8 cellular contexts compared by ENCODE assay signal in the genomic region with DNA sequence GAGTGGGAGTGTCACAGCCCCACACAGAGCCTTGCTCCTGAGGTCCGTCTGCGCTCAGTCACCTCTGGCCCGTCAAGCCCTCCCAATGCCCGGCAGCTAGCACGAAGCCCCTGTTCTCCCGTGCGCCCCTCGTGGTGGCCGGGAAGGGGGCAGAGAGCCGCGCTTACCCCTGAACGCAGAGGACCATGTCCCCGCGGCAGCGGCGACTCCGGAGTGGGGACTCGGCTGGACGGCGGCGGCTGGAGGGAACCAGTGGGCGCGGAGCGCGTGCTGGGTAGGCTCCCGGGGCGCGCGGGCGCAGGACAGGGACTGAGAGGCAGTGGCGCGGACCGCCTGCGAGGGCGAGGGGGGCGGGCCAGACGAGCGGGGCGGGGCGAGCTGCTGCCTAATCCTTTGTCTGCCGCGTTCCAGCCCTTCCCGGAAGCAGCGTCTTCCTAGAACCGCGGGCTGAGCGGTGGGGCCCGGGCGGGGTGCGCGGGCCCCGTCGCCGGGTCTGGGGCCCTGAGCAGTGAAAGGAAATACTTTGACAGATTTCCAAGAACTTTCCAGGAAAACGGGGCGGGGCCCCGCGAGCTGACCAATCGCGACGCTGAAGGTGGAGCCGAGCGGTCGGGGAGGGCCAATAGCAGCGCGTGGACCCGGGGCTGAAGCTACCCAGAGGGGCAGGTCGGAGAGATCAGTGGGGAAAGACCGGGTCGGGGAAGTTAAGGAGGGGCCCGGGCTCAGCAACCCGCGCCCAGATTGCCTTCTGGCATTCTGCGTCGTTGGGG. TPM values are rescaled to one million over a fixed set of nuclear protein-coding genes. Genes with fewer than 3 reads are reported as not detected.
DNase-seq lines count a peak whose midpoint lies in the region; ATAC-seq and TF ChIP-seq lines count a peak whose summit lies in the region.

A gene with protein sequence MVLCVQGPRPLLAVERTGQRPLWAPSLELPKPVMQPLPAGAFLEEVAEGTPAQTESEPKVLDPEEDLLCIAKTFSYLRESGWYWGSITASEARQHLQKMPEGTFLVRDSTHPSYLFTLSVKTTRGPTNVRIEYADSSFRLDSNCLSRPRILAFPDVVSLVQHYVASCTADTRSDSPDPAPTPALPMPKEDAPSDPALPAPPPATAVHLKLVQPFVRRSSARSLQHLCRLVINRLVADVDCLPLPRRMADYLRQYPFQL (minus strand): TSS at position 311 of the 770 bp plus-strand sequence. CDS start 124 bp downstream, at position 187.

- H3K79me2 ChIP-seq in neural cell (replicated peaks; ENCODE audit: insufficient read depth, low read length): no peaks in the 10 kb centered on the region

- no peak for TF ChIP-seq RAD21 in neural cell (conservative IDR thresholded peaks at IDR 0.05)

- H3K36me3 ChIP-seq in KOPT-K1 (ENCODE audit: insufficient read depth, low read length) (peaks cover 48% of the 10 kb centered on the region), neural cell (ENCODE audit: insufficient read depth, low read length) (no peaks in the 10 kb centered on the region), stomach (peaks cover 17 to 20% (median 19%) of the 10 kb centered on the region in 4 donors)

- peaks cover 40 to 82% (median 76%) of the 10 kb centered on the region in 4 donors for H3K4me1 ChIP-seq in stomach

- 0 to 1% (median 0%) methylated on average over 44 to 75 of the region's 75 CpGs for WGBS in stomach, 5 donors

- TF ChIP-seq EP300 in neural cell (conservative IDR thresholded peaks at IDR 0.05; ENCODE audit: poor library complexity, severe bottlenecking) (no peak), stomach (IDR thresholded peaks at IDR 0.05) (no peak)

- H3K9me2 ChIP-seq in neural cell (ENCODE audit: insufficient read depth, low read length): no peaks in the 10 kb centered on the region

- H3K27ac ChIP-seq in KOPT-K1 (ENCODE audit: low read depth, low read length, poor library complexity, severe bottlenecking): peak within 1 kb of the TSS; percentile 100
- H3K27ac ChIP-seq in neural cell (ENCODE audit: low read length): no peak within 1 kb of the TSS
- peak within 1 kb of the TSS; percentile 87 to 97 (median 91) for H3K27ac ChIP-seq in stomach

- H4K20me1 ChIP-seq in neural cell (ENCODE audit: insufficient read depth): no peaks in the 10 kb centered on the region

- H3F3A ChIP-seq in neural cell (ENCODE audit: insufficient read depth, low read length, poor library complexity, severe bottlenecking): peaks cover 5% of the 10 kb centered on the region

- peaks cover 14% of the 10 kb centered on the region for H3K27me3 ChIP-seq in neural cell (ENCODE audit: insufficient read depth, low read depth, low read length)
- no peaks in the 10 kb centered on the region for H3K27me3 ChIP-seq in stomach

- TF ChIP-seq POLR2A in stomach (IDR thresholded peaks at IDR 0.05): peak in 1 of 4 donors; percentile 46

- DNase-seq in ELR (ENCODE audit: low read depth): peak; percentile 91
- peak; percentile 86 to 89 for DNase-seq in SHP77 (lab: John Stamatoyannopoulos, UW)
- DNase-seq in activated T-helper 9 cell treated with anti-CD3 and anti-CD28 coated beads, Interleukin-2, amount 50 U/mL, for 16 hours (ENCODE audit: low read depth): peak; percentile 93
- DNase-seq in fibroblast of the aortic adventitia (ENCODE audit: low read depth): peak; percentile 96
- peak; percentile 94 for DNase-seq in stomach

- TF ChIP-seq CTCF in fibroblast of the aortic adventitia (IDR thresholded peaks at IDR 0.05; ENCODE audit: insufficient read depth, low read length) (peak; percentile 58), neural cell (IDR thresholded peaks at IDR 0.05; ENCODE audit: poor library complexity, severe bottlenecking) (peak; percentile 70), stomach (IDR thresholded peaks at IDR 0.05) (peak in 2 of 7 experiments; percentile 5 to 8)

- peak within 1 kb of the TSS; percentile 31 for H3K9ac ChIP-seq in neural cell (ENCODE audit: low read length)

- peaks cover 13% of the 10 kb centered on the region for H3K9me3 ChIP-seq in KOPT-K1 (ENCODE audit: insufficient read depth, low read length, poor library complexity, severe bottlenecking)
- no peaks in the 10 kb centered on the region for H3K9me3 ChIP-seq in neural cell (ENCODE audit: low read length)
- H3K9me3 ChIP-seq in stomach: no peaks in the 10 kb centered on the region

- peak within 1 kb of the TSS; percentile 58 for H3K4me2 ChIP-seq in neural cell (ENCODE audit: low read length)

- peak within 1 kb of the TSS; percentile 27 for H2AFZ ChIP-seq in neural cell (ENCODE audit: low read depth, low read length)

- H3K4me3 ChIP-seq in fibroblast of the aortic adventitia (ENCODE audit: low read depth, low read length): peak within 1 kb of the TSS; percentile 85
- peak within 1 kb of the TSS; percentile 79 for H3K4me3 ChIP-seq in neural cell (ENCODE audit: low read length)
- peak within 1 kb of the TSS; percentile 59 to 83 (median 71) for H3K4me3 ChIP-seq in stomach

- intact Hi-C loops in stomach (cut with DNase I; ENCODE audit: low total_unique reads): loop anchor here (5.0 kb wide), 1 partner anchor 39 kb away; no protein-coding TSS in a partner anchor

- ATAC-seq in GM21786 (IDR thresholded peaks at IDR 0.05; ENCODE audit: unreplicated experiment): peak; percentile 71

TF ChIP-seq in neural cell, 6 proteins besides CTCF, POLR2A, EP300 and RAD21:
- TF ChIP-seq MXI1 (conservative IDR thresholded peaks at IDR 0.05; ENCODE audit: poor library complexity, severe bottlenecking): peak; percentile 64
- no peak for TF ChIP-seq SMC3 (conservative IDR thresholded peaks at IDR 0.05; ENCODE audit: poor library complexity)
- TF ChIP-seq TAF1 (IDR thresholded peaks at IDR 0.05; ENCODE audit: low read depth): no peak

RNA-seq across cellular contexts. Expression of the gene that starts here (rescaled TPM):
- 0.98 and 1.4 TPM in 2 replicates for total RNA-seq in fibroblast of the aortic adventitia (ENCODE audit: low replicate concordance)
- polyA plus RNA-seq in neural cell: not detected in 2 replicates
- not detected in 2 replicates for polyA minus RNA-seq in neural cell
- 1 to 10 TPM; 1.8 to 5.7 (median 3.6) TPM for total RNA-seq in stomach
- 10 to 100 TPM in 1 of 3 donors, 1 to 10 TPM in 2; 6.8 to 11.5 (median 7.7) TPM for polyA plus RNA-seq in stomach
